ENCODE assay signal across 1 cellular context in genomic region chr2:16656784-16657391, GRCh38.
TF ChIP-seq lines count a peak whose summit lies in the region.

No MANE protein-coding gene starts in this region.

TF ChIP-seq in HepG2, 621 proteins besides CTCF, POLR2A, EP300 and RAD21 (continued from another document):
- TF ChIP-seq POLR2AphosphoS5 (IDR thresholded peaks at IDR 0.05; ENCODE audit: low read depth, low read length) (no peak), MEIS2 (CRISPR knock-in tag; IDR thresholded peaks at IDR 0.05) (no peak), TBL1XR1 (IDR thresholded peaks at IDR 0.05; ENCODE audit: borderline replicate concordance, low read length, partially characterized antibody) (no peak), ESRRA (CRISPR knock-in tag; IDR thresholded peaks at IDR 0.05; ENCODE audit: low read depth) (no peak), KLF15 (CRISPR knock-in tag; IDR thresholded peaks at IDR 0.05; ENCODE audit: borderline replicate concordance) (no peak), SMC3 (IDR thresholded peaks at IDR 0.05; ENCODE audit: low read length) (no peak), ZNF652 (CRISPR knock-in tag; IDR thresholded peaks at IDR 0.05; ENCODE audit: borderline replicate concordance, low read depth) (no peak), PLRG1 (conservative IDR thresholded peaks at IDR 0.05) (no peak), ZNF629 (CRISPR knock-in tag; conservative IDR thresholded peaks at IDR 0.05) (no peak), FOXK1 (CRISPR knock-in tag; IDR thresholded peaks at IDR 0.05; ENCODE audit: borderline replicate concordance, low read depth) (no peak)
- TF ChIP-seq, protein P1, sequence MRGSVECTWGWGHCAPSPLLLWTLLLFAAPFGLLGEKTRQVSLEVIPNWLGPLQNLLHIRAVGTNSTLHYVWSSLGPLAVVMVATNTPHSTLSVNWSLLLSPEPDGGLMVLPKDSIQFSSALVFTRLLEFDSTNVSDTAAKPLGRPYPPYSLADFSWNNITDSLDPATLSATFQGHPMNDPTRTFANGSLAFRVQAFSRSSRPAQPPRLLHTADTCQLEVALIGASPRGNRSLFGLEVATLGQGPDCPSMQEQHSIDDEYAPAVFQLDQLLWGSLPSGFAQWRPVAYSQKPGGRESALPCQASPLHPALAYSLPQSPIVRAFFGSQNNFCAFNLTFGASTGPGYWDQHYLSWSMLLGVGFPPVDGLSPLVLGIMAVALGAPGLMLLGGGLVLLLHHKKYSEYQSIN (CRISPR knock-in tag; IDR thresholded peaks at IDR 0.05; ENCODE audit: borderline replicate concordance): no peak
